1 cellular context compared by ENCODE assay signal in genomic region chrX:21985332-21985777, GRCh38.
A peak's percentile ranks its signal among the peaks of the same experiment; 100 is the strongest.
TF ChIP-seq lines count a peak whose summit lies in the region.

No MANE protein-coding gene starts in this region.

TF ChIP-seq in IMR-90, 13 proteins besides CTCF, POLR2A, EP300 and RAD21 (continued from another document):
- TF ChIP-seq, protein P1, sequence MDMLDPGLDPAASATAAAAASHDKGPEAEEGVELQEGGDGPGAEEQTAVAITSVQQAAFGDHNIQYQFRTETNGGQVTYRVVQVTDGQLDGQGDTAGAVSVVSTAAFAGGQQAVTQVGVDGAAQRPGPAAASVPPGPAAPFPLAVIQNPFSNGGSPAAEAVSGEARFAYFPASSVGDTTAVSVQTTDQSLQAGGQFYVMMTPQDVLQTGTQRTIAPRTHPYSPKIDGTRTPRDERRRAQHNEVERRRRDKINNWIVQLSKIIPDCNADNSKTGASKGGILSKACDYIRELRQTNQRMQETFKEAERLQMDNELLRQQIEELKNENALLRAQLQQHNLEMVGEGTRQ (IDR thresholded peaks at IDR 0.05; ENCODE audit: low read depth, low read length), result no peak
- TF ChIP-seq SMC3 (IDR thresholded peaks at IDR 0.05; ENCODE audit: low read depth, low read length) (peak; percentile 89), MAFK (IDR thresholded peaks at IDR 0.05; ENCODE audit: low read depth, low read length) (peak; percentile 12; the same call in 1 of the 2 replicates)
TF ChIP-seq in IMR-90: peak in this region for 2.
